In the genomic region with DNA sequence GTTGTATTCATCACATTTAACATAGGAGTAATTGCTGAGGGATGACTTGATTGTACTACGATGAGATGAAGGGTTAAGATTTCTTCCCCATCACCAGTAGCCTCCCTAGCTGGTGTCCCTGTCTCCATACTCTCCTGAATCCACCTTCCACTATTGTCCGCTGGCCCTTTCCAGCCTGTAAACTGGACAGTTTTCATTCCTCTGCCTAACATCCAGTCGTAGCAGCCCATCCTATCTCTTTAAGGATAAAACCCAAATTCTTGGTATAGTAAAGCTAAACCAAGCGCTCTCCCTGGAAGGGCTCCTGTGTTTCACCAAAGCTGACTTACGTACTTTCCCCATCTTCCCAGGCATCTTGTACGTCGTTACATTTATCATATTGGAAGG, we compare ENCODE assay signal across 8 cellular contexts. TPM values are rescaled to one million over a fixed set of nuclear protein-coding genes. Genes with fewer than 3 reads are reported as not detected.
DNase-seq lines count a peak whose midpoint lies in the region; ATAC-seq, FAIRE-seq and TF ChIP-seq lines count a peak whose summit lies in the region.

No MANE protein-coding gene starts in this region.

- H3K27ac Mint-ChIP-seq in activated CD4-positive, alpha-beta memory T cell treated with anti-CD3 and anti-CD28 coated beads, Interleukin-2, amount 10 ng/mL, durations not matched to agents 7 days and 5 days: peak overlapping the region; percentile 97

- no peak overlapping the region for H3K23ac ChIP-seq in trophoblast cell (ENCODE audit: low read length)

- H3K9me3 ChIP-seq in trophoblast cell (ENCODE audit: insufficient read depth, low read depth, low read length): no peaks in the 10 kb centered on the region

- peaks cover 57% of the 10 kb centered on the region for H3K4me1 ChIP-seq in KMS-11 (ENCODE audit: low read depth, poor library complexity, severe bottlenecking)
- no peaks in the 10 kb centered on the region for H3K4me1 ChIP-seq in trophoblast cell (ENCODE audit: control insufficient read depth in 1 of 2, insufficient read depth in 2 of 2, low read length in 2 of 2)

- DNase-seq in NCI-H446 treated with DMSO at 0.1 percent for 48 hours (lab: John Stamatoyannopoulos, UW) (peak; percentile 25), NCI-H446 (lab: John Stamatoyannopoulos, UW) (no peak), frontal cortex (ENCODE audit: low spot score in 2 of 2) (peak; percentile 18 to 34), trophoblast cell (peak; percentile 48 to 72)
- DNase-seq in activated CD4-positive, alpha-beta memory T cell treated with anti-CD3 and anti-CD28 coated beads, Interleukin-2, amount 10 ng/mL, durations not matched to agents 7 days and 5 days: no peak

- no peak overlapping the region for H4K91ac ChIP-seq in trophoblast cell (ENCODE audit: low read depth, low read length)

- H3K4me3 Mint-ChIP-seq in activated CD4-positive, alpha-beta memory T cell treated with anti-CD3 and anti-CD28 coated beads, Interleukin-2, amount 10 ng/mL, durations not matched to agents 7 days and 5 days: peak overlapping the region; percentile 83

- H3K18ac ChIP-seq in trophoblast cell (ENCODE audit: low read length): no peak overlapping the region

- POLR2A ChIA-PET in activated CD4-positive, alpha-beta memory T cell treated with anti-CD3 and anti-CD28 coated beads, Interleukin-2, amount 10 ng/mL, durations not matched to agents 7 days and 5 days (lab: Charles Lee): interaction anchor here (0.9 to 16.7 kb wide), 15 partner anchors 8 to 386 kb away, joined by 3 to 925 read pairs (median 6); a partner anchor contains a TSS

- H3K4me2 ChIP-seq in KMS-11 (peak overlapping the region; percentile 69), trophoblast cell (ENCODE audit: low read length) (peak overlapping the region; percentile 61)

- no peak overlapping the region for H3K14ac ChIP-seq in trophoblast cell (ENCODE audit: low read length)

- no peak overlapping the region for H2BK120ac ChIP-seq in trophoblast cell (ENCODE audit: insufficient read depth, low read length, poor library complexity)

- H3K9ac ChIP-seq in KMS-11 (peak overlapping the region; percentile 99), trophoblast cell (ENCODE audit: low read length) (peak overlapping the region; percentile 98)

- no peaks in the 10 kb centered on the region for H4K20me1 ChIP-seq in KMS-11 (ENCODE audit: insufficient read depth)

- H3K27me3 ChIP-seq in KMS-11 (ENCODE audit: insufficient read depth, low read depth) (no peaks in the 10 kb centered on the region), trophoblast cell (ENCODE audit: insufficient read depth, low read length) (no peaks in the 10 kb centered on the region)

- FAIRE-seq in frontal cortex (lab: Jason Lieb, UNC): no peak

- peaks cover 56% of the 10 kb centered on the region for H3K4me1 Mint-ChIP-seq in activated CD4-positive, alpha-beta memory T cell treated with anti-CD3 and anti-CD28 coated beads, Interleukin-2, amount 10 ng/mL, durations not matched to agents 7 days and 5 days

- no peak overlapping the region for H2BK12ac ChIP-seq in trophoblast cell (ENCODE audit: low read length)

- peak overlapping the region; percentile 15; the same call in 1 of the 2 replicates for H2AFZ ChIP-seq in KMS-11 (ENCODE audit: low read depth)
- H2AFZ ChIP-seq in trophoblast cell (ENCODE audit: insufficient read depth, low read length, poor library complexity): no peak overlapping the region

- H3K4me3 ChIP-seq in KMS-11 (IDR thresholded peaks at IDR 0.05; ENCODE audit: insufficient read depth, low read depth, low read length) (no peak overlapping the region), trophoblast cell (ENCODE audit: low read depth, low read length) (peak overlapping the region; percentile 55)

- no peak overlapping the region for H4K8ac ChIP-seq in trophoblast cell (ENCODE audit: low read depth, low read length)

- CTCF ChIA-PET in activated CD4-positive, alpha-beta memory T cell treated with anti-CD3 and anti-CD28 coated beads, Interleukin-2, amount 10 ng/mL, durations not matched to agents 7 days and 5 days (lab: Charles Lee): interaction anchor here (1.3 to 7.8 kb wide), 6 partner anchors 11 to 320 kb away, joined by 3 to 92 read pairs (median 10); a partner anchor contains a TSS

- H3K36me3 Mint-ChIP-seq in activated CD4-positive, alpha-beta memory T cell treated with anti-CD3 and anti-CD28 coated beads, Interleukin-2, amount 10 ng/mL, durations not matched to agents 7 days and 5 days (ENCODE audit: low read depth): peaks cover 50% of the 10 kb centered on the region

- ATAC-seq in GM18873 (IDR thresholded peaks at IDR 0.05; ENCODE audit: low FRiP score, unreplicated experiment) (no peak), GM19324 (IDR thresholded peaks at IDR 0.05; ENCODE audit: low FRiP score, unreplicated experiment) (no peak)

- H3K9me3 Mint-ChIP-seq in activated CD4-positive, alpha-beta memory T cell treated with anti-CD3 and anti-CD28 coated beads, Interleukin-2, amount 10 ng/mL, durations not matched to agents 7 days and 5 days: no peaks in the 10 kb centered on the region

- H3K79me2 ChIP-seq in KMS-11 (ENCODE audit: insufficient read depth, low read depth) (peaks cover 46% of the 10 kb centered on the region; the same call in 1 of the 2 replicates), trophoblast cell (ENCODE audit: control insufficient read depth, insufficient read depth, low read length, poor library complexity) (peaks cover 6% of the 10 kb centered on the region)

- H3K79me1 ChIP-seq in trophoblast cell (ENCODE audit: low read length): peaks cover 21% of the 10 kb centered on the region

- peak overlapping the region; percentile 100 for H3K27ac ChIP-seq in KMS-11
- H3K27ac ChIP-seq in trophoblast cell (ENCODE audit: low read depth, low read length): peak overlapping the region; percentile 100

- peak overlapping the region; percentile 57 for H3K4ac ChIP-seq in trophoblast cell (ENCODE audit: low read depth, low read length)

- no CpG with 5 or more reads among the region's 7 CpGs for WGBS in trophoblast cell (ENCODE audit: extremely low coverage, insufficient coverage, insufficient read length)

- no peak overlapping the region for H4K12ac ChIP-seq in trophoblast cell (ENCODE audit: low read depth, low read length)

- no peak overlapping the region for H2BK5ac ChIP-seq in trophoblast cell (ENCODE audit: low read depth, low read length, poor library complexity)

- H3K36me3 ChIP-seq in KMS-11 (ENCODE audit: insufficient read depth) (0 out of 2 replicates have a peak, but pooled peaks cover 3% of the 10 kb centered on the region), trophoblast cell (ENCODE audit: control insufficient read depth in 1 of 2, insufficient read depth in 2 of 2, low read length in 2 of 2) (peaks cover 0 to 6% of the 10 kb centered on the region in 2 experiments)

- no peak for TF ChIP-seq CTCF in KMS-11 (conservative IDR thresholded peaks at IDR 0.05; ENCODE audit: low read depth, low read length)

- H3K27me3 Mint-ChIP-seq in activated CD4-positive, alpha-beta memory T cell treated with anti-CD3 and anti-CD28 coated beads, Interleukin-2, amount 10 ng/mL, durations not matched to agents 7 days and 5 days: no peaks in the 10 kb centered on the region

- no peak overlapping the region for H2AK5ac ChIP-seq in trophoblast cell (ENCODE audit: low read length)

RNA-seq across cellular contexts. Expression of a gene that starts 0.7 kb away (rescaled TPM):
- 10 to 100 TPM; 22.2 to 22.9 TPM for total RNA-seq in activated CD4-positive, alpha-beta memory T cell treated with anti-CD3 and anti-CD28 coated beads, Interleukin-2, amount 10 ng/mL, durations not matched to agents 7 days and 5 days
- 70.5 TPM for total RNA-seq in frontal cortex
- polyA plus RNA-seq in trophoblast cell (2013): 97.6 and 104 TPM in 2 replicates

RNA-seq across cellular contexts. Expression of a gene that starts 28.2 kb away (rescaled TPM):
- total RNA-seq in activated CD4-positive, alpha-beta memory T cell treated with anti-CD3 and anti-CD28 coated beads, Interleukin-2, amount 10 ng/mL, durations not matched to agents 7 days and 5 days: 100 to 1,000 TPM; 364 to 371 TPM
- total RNA-seq in frontal cortex: 567 TPM
- polyA plus RNA-seq in trophoblast cell (2013): 342 and 352 TPM in 2 replicates

Comparison
In these comparisons a context has a peak if more than half of its experiments do, and no peak if none do; other contexts are left out.
1. DNase-seq: peak in NCI-H446 treated with DMSO at 0.1 percent for 48 hours (single experiment), frontal cortex (2 of 2) and trophoblast cell (2 of 2); none in NCI-H446 (0 of 2) and activated CD4-positive, alpha-beta memory T cell treated with anti-CD3 and anti-CD28 coated beads, Interleukin-2, amount 10 ng/mL, durations not matched to agents 7 days and 5 days (single experiment).